In genomic region chr1:93605812-93606512, GRCh38 we compare ENCODE assay signal across 9 cellular contexts.
DNase-seq lines count a peak whose midpoint lies in the region; ATAC-seq, FAIRE-seq and TF ChIP-seq lines count a peak whose summit lies in the region.
"Had no signal": no experiment of that assay in that cellular context is flagged by ENCODE, and none has a peak within 500 bp of the region (broad histone marks: within the 10 kb centered on the region; RNA-seq: fewer than 3 reads in every experiment).

No MANE protein-coding gene starts in this region.

- intact Hi-C loops in mucosa of descending colon (cut with DNase I, micrococcal nuclease) (loop anchor here in 1 of 2 donors (10.0 kb wide), 1 partner anchor 161 kb away; the partner anchor contains the start of gene FNBP1L), pancreas (cut with DNase I) (no loop called here)

- POLR2A ChIA-PET in BJ (lab: Charles Lee) = no interaction called here

- no peaks in the 10 kb centered on the region for H3K27me3 ChIP-seq in BJ (ENCODE audit: control insufficient read depth, insufficient read depth, low read length)
- H3K27me3 ChIP-seq in endodermal cell (ENCODE audit: control insufficient read depth, insufficient read depth, low read length, poor library complexity, severe bottlenecking) = no peaks in the 10 kb centered on the region
- H3K27me3 ChIP-seq in pancreas = no peaks in the 10 kb centered on the region

- no peak overlapping the region for H3K27ac Mint-ChIP-seq in endodermal cell

- DNase-seq in BJ (ENCODE audit: low read depth) (peak; percentile 90), NCI-H446 treated with DMSO at 0.1 percent for 48 hours (lab: John Stamatoyannopoulos, UW) (peak; percentile 76), endodermal cell (peak; percentile 6), mucosa of descending colon (no peak), T-helper 2 cell (no peak), erythroblast (lab: John Stamatoyannopoulos, UW) (no peak), GM13977 (ENCODE audit: low spot score) (no peak), pancreas (no peak)
- DNase-seq: DMS153 had no signal

- H3K4me3 Mint-ChIP-seq in endodermal cell = no peak overlapping the region

- CTCF ChIA-PET in BJ (lab: Yijun Ruan, JAX) = interaction anchor here (1.4 kb wide), 1 partner anchor 12 kb away, joined by 4 read pairs; no protein-coding TSS in a partner anchor

- H3K36me3 ChIP-seq in BJ (ENCODE audit: control insufficient read depth, insufficient read depth, low read length) = no peaks in the 10 kb centered on the region
- peaks cover 49% of the 10 kb centered on the region for H3K36me3 ChIP-seq in endodermal cell (ENCODE audit: control insufficient read depth, insufficient read depth, low read length)
- H3K36me3 ChIP-seq in mucosa of descending colon (ENCODE audit: low read depth) = no peaks in the 10 kb centered on the region
- no peaks in the 10 kb centered on the region for H3K36me3 ChIP-seq in pancreas

- H3K4me1 Mint-ChIP-seq in endodermal cell = peaks cover 62% of the 10 kb centered on the region

- WGBS in endodermal cell (ENCODE audit: insufficient coverage in 1 of 2, insufficient read length in 1 of 2), 2 experiments = 88 to 92% methylated on average over 2 to 4 of the region's 4 CpGs
- WGBS in pancreas, 2 donors = 92 to 96% methylated on average over 4 of the region's 4 CpGs

- in situ Hi-C loops in GM13977 (cut with MboI; ENCODE audit: low pct_unique_long_range_greater_than_20kb, low sequenced_read_pairs, unreplicated experiment) = no loop called here

- TF ChIP-seq POLR2A in erythroblast (IDR thresholded peaks at IDR 0.05; ENCODE audit: low read length) = no peak

- H3K27me3 Mint-ChIP-seq in endodermal cell (ENCODE audit: insufficient read depth) = no peaks in the 10 kb centered on the region

- H3K36me3 Mint-ChIP-seq in endodermal cell (ENCODE audit: low read depth) = peaks cover 19% of the 10 kb centered on the region

- no peak overlapping the region for H3K27ac ChIP-seq in endodermal cell (ENCODE audit: low read depth, low read length)
- H3K27ac ChIP-seq in pancreas = no peak overlapping the region

- H3K9ac ChIP-seq in endodermal cell (ENCODE audit: extremely low read depth, low read length, poor library complexity, severe bottlenecking) = no peak overlapping the region

- H3K9me3 ChIP-seq in endodermal cell (ENCODE audit: control insufficient read depth, low read length) (no peaks in the 10 kb centered on the region), mucosa of descending colon (no peaks in the 10 kb centered on the region), pancreas (no peaks in the 10 kb centered on the region)

- FAIRE-seq in pancreas (lab: Jason Lieb, UNC) = no peak

- H3K4me1 ChIP-seq in endodermal cell (ENCODE audit: control insufficient read depth, insufficient read depth, low read length) = peaks cover 18% of the 10 kb centered on the region
- H3K4me1 ChIP-seq in mucosa of descending colon (ENCODE audit: low read depth) = peaks cover 4% of the 10 kb centered on the region
- H3K4me1 ChIP-seq in pancreas = no peaks in the 10 kb centered on the region

- no peak for TF ChIP-seq CTCF in BJ (IDR thresholded peaks at IDR 0.05; ENCODE audit: insufficient read depth, low read depth, low read length)
- TF ChIP-seq CTCF in endodermal cell (conservative IDR thresholded peaks at IDR 0.05) = no peak
- no peak for TF ChIP-seq CTCF in mucosa of descending colon (IDR thresholded peaks at IDR 0.05)
- TF ChIP-seq CTCF in GM13977 (IDR thresholded peaks at IDR 0.05; ENCODE audit: extremely low read depth, insufficient read depth, missing control alignments) = no peak
- TF ChIP-seq CTCF in pancreas (IDR thresholded peaks at IDR 0.05) = no peak

- ATAC-seq in mucosa of descending colon = peak; percentile 60
- ATAC-seq in pancreas = no peak

- no peaks in the 10 kb centered on the region for H3K9me3 Mint-ChIP-seq in endodermal cell

- no peak overlapping the region for H3K4me3 ChIP-seq in BJ (ENCODE audit: low read depth, low read length)
- H3K4me3 ChIP-seq in endodermal cell (ENCODE audit: low read length) = no peak overlapping the region
- no peak overlapping the region for H3K4me3 ChIP-seq in mucosa of descending colon
- H3K4me3 ChIP-seq in pancreas = no peak overlapping the region

Comparison
In these comparisons a context has a peak if more than half of its experiments do, and no peak if none do; other contexts are left out.
1. DNase-seq: peak in BJ (single experiment), NCI-H446 treated with DMSO at 0.1 percent for 48 hours (single experiment) and endodermal cell (single experiment); none in mucosa of descending colon (0 of 3), T-helper 2 cell (0 of 5), erythroblast (0 of 2), GM13977 (single experiment) and pancreas (0 of 6).